In the genomic region with DNA sequence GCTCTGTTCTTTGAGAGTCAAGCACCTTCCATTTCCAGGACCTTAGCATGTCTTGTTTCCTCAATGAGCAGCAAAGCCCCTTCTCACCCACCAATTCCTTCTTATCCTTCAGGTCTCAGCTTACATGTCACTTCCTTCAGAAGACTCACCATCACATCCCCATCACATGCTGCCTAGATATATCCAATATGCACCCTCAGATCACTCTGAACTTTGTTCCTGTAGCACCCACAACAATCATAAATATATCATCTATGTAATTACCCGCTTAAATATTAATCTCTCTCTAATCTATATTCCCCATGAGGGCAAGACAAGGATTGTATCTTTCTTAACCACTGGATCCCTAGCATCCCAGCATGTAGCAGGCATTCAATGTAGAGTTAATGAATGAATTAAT, we compare ENCODE assay signal across 1 cellular context.
TF ChIP-seq lines count a peak whose summit lies in the region.

No MANE protein-coding gene starts in this region.

TF ChIP-seq in SK-N-SH, 30 proteins besides CTCF, POLR2A, EP300 and RAD21:
- no peak for TF ChIP-seq FOXJ3 (CRISPR knock-in tag; IDR thresholded peaks at IDR 0.05)
- no peak for TF ChIP-seq SMC3 (IDR thresholded peaks at IDR 0.05; ENCODE audit: low read depth, low read length)
- TF ChIP-seq NRF1 (IDR thresholded peaks at IDR 0.05; ENCODE audit: low read depth, low read length) = no peak
- no peak for TF ChIP-seq RCOR1 (IDR thresholded peaks at IDR 0.05; ENCODE audit: low read length)
- no peak for TF ChIP-seq GABPA (IDR thresholded peaks at IDR 0.05; ENCODE audit: low read depth)
- TF ChIP-seq USF2 (IDR thresholded peaks at IDR 0.05; ENCODE audit: borderline replicate concordance, low read depth, low read length) = no peak
- no peak for TF ChIP-seq IRF3 (IDR thresholded peaks at IDR 0.05; ENCODE audit: low read depth, low read length)
- no peak for TF ChIP-seq SIN3A (IDR thresholded peaks at IDR 0.05; ENCODE audit: borderline replicate concordance, low read depth, low read length)
- TF ChIP-seq, protein P1, sequence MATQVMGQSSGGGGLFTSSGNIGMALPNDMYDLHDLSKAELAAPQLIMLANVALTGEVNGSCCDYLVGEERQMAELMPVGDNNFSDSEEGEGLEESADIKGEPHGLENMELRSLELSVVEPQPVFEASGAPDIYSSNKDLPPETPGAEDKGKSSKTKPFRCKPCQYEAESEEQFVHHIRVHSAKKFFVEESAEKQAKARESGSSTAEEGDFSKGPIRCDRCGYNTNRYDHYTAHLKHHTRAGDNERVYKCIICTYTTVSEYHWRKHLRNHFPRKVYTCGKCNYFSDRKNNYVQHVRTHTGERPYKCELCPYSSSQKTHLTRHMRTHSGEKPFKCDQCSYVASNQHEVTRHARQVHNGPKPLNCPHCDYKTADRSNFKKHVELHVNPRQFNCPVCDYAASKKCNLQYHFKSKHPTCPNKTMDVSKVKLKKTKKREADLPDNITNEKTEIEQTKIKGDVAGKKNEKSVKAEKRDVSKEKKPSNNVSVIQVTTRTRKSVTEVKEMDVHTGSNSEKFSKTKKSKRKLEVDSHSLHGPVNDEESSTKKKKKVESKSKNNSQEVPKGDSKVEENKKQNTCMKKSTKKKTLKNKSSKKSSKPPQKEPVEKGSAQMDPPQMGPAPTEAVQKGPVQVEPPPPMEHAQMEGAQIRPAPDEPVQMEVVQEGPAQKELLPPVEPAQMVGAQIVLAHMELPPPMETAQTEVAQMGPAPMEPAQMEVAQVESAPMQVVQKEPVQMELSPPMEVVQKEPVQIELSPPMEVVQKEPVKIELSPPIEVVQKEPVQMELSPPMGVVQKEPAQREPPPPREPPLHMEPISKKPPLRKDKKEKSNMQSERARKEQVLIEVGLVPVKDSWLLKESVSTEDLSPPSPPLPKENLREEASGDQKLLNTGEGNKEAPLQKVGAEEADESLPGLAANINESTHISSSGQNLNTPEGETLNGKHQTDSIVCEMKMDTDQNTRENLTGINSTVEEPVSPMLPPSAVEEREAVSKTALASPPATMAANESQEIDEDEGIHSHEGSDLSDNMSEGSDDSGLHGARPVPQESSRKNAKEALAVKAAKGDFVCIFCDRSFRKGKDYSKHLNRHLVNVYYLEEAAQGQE (IDR thresholded peaks at IDR 0.05; ENCODE audit: low read depth, low read length) = no peak
- no peak for TF ChIP-seq FOXM1 (IDR thresholded peaks at IDR 0.05; ENCODE audit: low read depth)
- TF ChIP-seq GATA2 (CRISPR knock-in tag; IDR thresholded peaks at IDR 0.05) = no peak
- TF ChIP-seq, protein P2, sequence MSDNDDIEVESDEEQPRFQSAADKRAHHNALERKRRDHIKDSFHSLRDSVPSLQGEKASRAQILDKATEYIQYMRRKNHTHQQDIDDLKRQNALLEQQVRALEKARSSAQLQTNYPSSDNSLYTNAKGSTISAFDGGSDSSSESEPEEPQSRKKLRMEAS (IDR thresholded peaks at IDR 0.05; ENCODE audit: low read depth) = no peak
- TF ChIP-seq CHD2 (IDR thresholded peaks at IDR 0.05; ENCODE audit: low read length, partially characterized antibody) = no peak
- TF ChIP-seq MEF2A (IDR thresholded peaks at IDR 0.05; ENCODE audit: borderline replicate concordance, low read depth) = no peak
- TF ChIP-seq NFIC (IDR thresholded peaks at IDR 0.05; ENCODE audit: borderline replicate concordance) = no peak
- no peak for TF ChIP-seq POLR2AphosphoS5 (IDR thresholded peaks at IDR 0.05; ENCODE audit: low read depth, low read length)
